In the genomic region with DNA sequence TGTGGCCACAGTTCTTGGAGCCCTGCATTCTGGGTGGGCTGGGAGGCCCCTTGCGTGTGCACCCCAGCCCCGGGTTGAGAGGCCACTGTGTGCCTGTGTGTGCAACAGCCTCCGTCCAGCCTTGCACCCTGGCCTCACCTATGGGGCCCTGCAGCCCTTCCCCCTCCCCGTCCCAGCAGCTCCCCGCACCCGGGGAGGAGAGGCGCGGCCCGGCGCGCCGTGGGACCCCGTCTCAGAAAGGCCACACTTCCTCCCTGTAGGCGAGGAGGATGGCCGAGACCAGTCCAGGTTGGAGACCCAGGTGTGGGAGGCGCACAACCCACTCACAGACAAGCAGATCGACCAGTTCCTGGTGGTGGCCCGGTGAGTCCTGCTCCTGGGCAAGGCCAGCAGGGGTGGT, we compare ENCODE assay signal across 21 cellular contexts. TPM values are rescaled to one million over a fixed set of nuclear protein-coding genes. Genes with fewer than 3 reads are reported as not detected.
A peak's percentile ranks its signal among the peaks of the same experiment; 100 is the strongest.
DNase-seq lines count a peak whose midpoint lies in the region; ATAC-seq, FAIRE-seq and TF ChIP-seq lines count a peak whose summit lies in the region.
"Had no signal": no experiment of that assay in that cellular context is flagged by ENCODE, and none has a peak within 500 bp of the region (broad histone marks: within the 10 kb centered on the region; RNA-seq: fewer than 3 reads in every experiment).

No MANE protein-coding gene starts in this region.

- no peak for TF ChIP-seq POLR2A in HCT116 (IDR thresholded peaks at IDR 0.05; ENCODE audit: borderline replicate concordance, extremely low read depth, insufficient read depth, insufficient read length)
- TF ChIP-seq POLR2A in K562 (conservative IDR thresholded peaks at IDR 0.05): no peak

- no peak for TF ChIP-seq CTCF in HCT116 (IDR thresholded peaks at IDR 0.05 in 2 of 3, conservative IDR thresholded peaks at IDR 0.05 in 1 of 3; ENCODE audit: borderline replicate concordance in 1 of 3, insufficient read depth in 1 of 3, low read depth in 2 of 3, low read length in 2 of 3)
- no peak for TF ChIP-seq CTCF in HEK293 (tag by site-specific recombination; IDR thresholded peaks at IDR 0.05)
- no peak for TF ChIP-seq CTCF in K562 (IDR thresholded peaks at IDR 0.05 in 2 of 3, conservative IDR thresholded peaks at IDR 0.05 in 1 of 3; ENCODE audit: insufficient read depth in 2 of 3, low read depth in 1 of 3, low read length in 3 of 3)

- intact Hi-C loops in right cardiac atrium (cut with DNase I) (no loop called here), left ventricle myocardium superior (cut with micrococcal nuclease) (no loop called here), HCT116 (cut with micrococcal nuclease) (no loop called here), K562 (cut with micrococcal nuclease) (no loop called here)

- no peak for TF ChIP-seq RAD21 in HCT116 (IDR thresholded peaks at IDR 0.05; ENCODE audit: low read depth)
- no peak for TF ChIP-seq RAD21 in K562 (CRISPR knock-in tag; conservative IDR thresholded peaks at IDR 0.05 in 1 of 2, IDR thresholded peaks at IDR 0.05 in 1 of 2)

- H3K4me3 ChIP-seq in right cardiac atrium (ENCODE audit: low read length): no peak overlapping the region
- H3K4me3 ChIP-seq in HCT116 (replicated peaks in 1 of 2; ENCODE audit: low read depth in 1 of 2, low read length in 2 of 2): no peak overlapping the region
- no peak overlapping the region for H3K4me3 ChIP-seq in HEK293 (ENCODE audit: low read depth, low read length)
- no peak overlapping the region for H3K4me3 ChIP-seq in K562
- H3K4me3 ChIP-seq: HAP-1 had no signal

- in situ Hi-C loops in K562 (cut with MboI): no loop called here

- H4K20me1 ChIP-seq in HCT116 (ENCODE audit: insufficient read depth) (no peaks in the 10 kb centered on the region), K562 (replicated peaks; ENCODE audit: control insufficient read depth, insufficient read depth, low read length) (no peaks in the 10 kb centered on the region)

- no peaks in the 10 kb centered on the region for H3K9me3 ChIP-seq in right cardiac atrium (ENCODE audit: control insufficient read depth, low read length)
- no peaks in the 10 kb centered on the region for H3K9me3 ChIP-seq in HCT116 (ENCODE audit: control insufficient read depth in 1 of 2, insufficient read depth in 1 of 2, low read depth in 1 of 2, low read length in 2 of 2)
- H3K9me3 ChIP-seq in HEK293 (ENCODE audit: control insufficient read depth, insufficient read depth, low read depth, low read length): no peaks in the 10 kb centered on the region
- no peaks in the 10 kb centered on the region for H3K9me3 ChIP-seq in K562 (replicated peaks; ENCODE audit: control insufficient read depth, insufficient read depth, low read depth, low read length)
- H3K9me3 ChIP-seq: HAP-1 had no signal

- no peak overlapping the region for H3K27ac ChIP-seq in right cardiac atrium (ENCODE audit: low read length)
- H3K27ac ChIP-seq in HCT116 (ENCODE audit: low read depth, low read length): no peak overlapping the region
- H3K27ac ChIP-seq in HEK293 (ENCODE audit: extremely low read depth, low read depth, low read length): no peak overlapping the region
- H3K27ac ChIP-seq in K562 (ENCODE audit: extremely low read depth, low read depth, low read length): no peak overlapping the region

- WGBS in right cardiac atrium: 90% methylated on average over 18 of the region's 18 CpGs
- 89% methylated on average over 14 of the region's 18 CpGs for WGBS in K562 (ENCODE audit: insufficient coverage, low coverage, missing lambda C conversion rate)

- no peaks in the 10 kb centered on the region for H3K9me1 ChIP-seq in K562 (ENCODE audit: control insufficient read depth, insufficient read depth, low read length)

- no peak for ATAC-seq in right cardiac atrium
- ATAC-seq in left ventricle myocardium superior: no peak
- ATAC-seq in HCT116: peak; percentile 20
- no peak; the same call in 2 of the 3 replicates for ATAC-seq in K562
- no peak for ATAC-seq in HG03460 (IDR thresholded peaks at IDR 0.05; ENCODE audit: unreplicated experiment)

- POLR2A ChIA-PET in HCT116 (lab: Charles Lee) (no interaction called here), HEK293 (lab: Yijun Ruan, JAX) (no interaction called here), K562 (lab: Yijun Ruan, JAX) (interaction anchor here (1.7 kb wide), 1 partner anchor 14 kb away, joined by 5 read pairs; no protein-coding TSS in a partner anchor)

- RAD21 ChIA-PET in HCT116 (lab: Charles Lee; ENCODE audit: low non-redundant PET in 1 of 2, low total read pairs in 2 of 2, uncharacterized antibody in 2 of 2, unreplicated experiment in 2 of 2): no interaction called here

- H3K4me1 ChIP-seq in right cardiac atrium (ENCODE audit: control insufficient read depth, insufficient read depth, low read length): no peaks in the 10 kb centered on the region
- H3K4me1 ChIP-seq in HCT116 (ENCODE audit: control insufficient read depth in 1 of 2, insufficient read depth in 2 of 2, low read length in 2 of 2): no peaks in the 10 kb centered on the region
- H3K4me1 ChIP-seq in HEK293 (ENCODE audit: control insufficient read depth, insufficient read depth, low read length): no peaks in the 10 kb centered on the region
- H3K4me1 ChIP-seq in K562 (replicated peaks in 1 of 2; ENCODE audit: control insufficient read depth in 2 of 2, insufficient read depth in 2 of 2, low read length in 2 of 2): peaks cover 0 to 5% of the 10 kb centered on the region in 2 experiments; a peak in 2 of 5 replicates
- H3K4me1 ChIP-seq: HAP-1 had no signal

- H3K4me2 ChIP-seq in HCT116 (ENCODE audit: low read length): no peak overlapping the region
- no peak overlapping the region for H3K4me2 ChIP-seq in K562 (ENCODE audit: insufficient read depth, low read length)

- BruUV-seq in HCT116 (replicated peaks; lab: Mats Ljungman, UMichigan): no TSS peak
- no TSS peak for BruUV-seq in K562 (replicated peaks; lab: Mats Ljungman, UMichigan)

- H3K27me3 ChIP-seq in right cardiac atrium (ENCODE audit: control insufficient read depth, insufficient read depth): no peaks in the 10 kb centered on the region
- H3K27me3 ChIP-seq in HCT116 (ENCODE audit: insufficient read depth, low read length): no peaks in the 10 kb centered on the region
- no peaks in the 10 kb centered on the region for H3K27me3 ChIP-seq in K562 (ENCODE audit: control insufficient read depth in 2 of 2, insufficient read depth in 2 of 2, low read length in 2 of 2)

- no peaks in the 10 kb centered on the region for H3K9me2 ChIP-seq in HCT116 (ENCODE audit: insufficient read depth)

- H3K79me2 ChIP-seq in HCT116 (ENCODE audit: insufficient read depth, low read length) (no peaks in the 10 kb centered on the region), K562 (ENCODE audit: control insufficient read depth, insufficient read depth, low read length) (no peaks in the 10 kb centered on the region)

- DNase-seq in right cardiac atrium (peak; percentile 13 to 48 (median 34)), left ventricle myocardium superior (no peak), HCT116 (ENCODE audit: low read depth, low spot score) (no peak), K562 (ENCODE audit: extremely low read depth in 1 of 4, low spot score in 3 of 4) (no peak), NCI-H187 (lab: John Stamatoyannopoulos, UW) (no peak)
- DNase-seq in activated T-cell treated with anti-CD3 and anti-CD28 coated beads, Interleukin-2, amount 50 U/mL, for 48 hours: no peak
- DNase-seq: C1 segment of cervical spinal cord; Calu3; CD4-positive, alpha-beta memory T cell; COR-L47; DMS53; DMS79 treated with DMSO at 0.1 percent for 48 hours; GF-D8; GOT3 had no signal

- no peak overlapping the region for H3K9ac ChIP-seq in HCT116 (ENCODE audit: low read length)
- no peak overlapping the region for H3K9ac ChIP-seq in K562 (ENCODE audit: insufficient read depth in 1 of 2, low read depth in 2 of 2, low read length in 2 of 2)

- CTCF ChIA-PET in HCT116 (lab: Charles Lee) (interaction anchor here (1.5 kb wide), 1 partner anchor 10 kb away, joined by 4 read pairs; no protein-coding TSS in a partner anchor), HEK293 (lab: Yijun Ruan, JAX) (interaction anchor here (1.0 to 1.7 kb wide), 2 partner anchors 23 to 32 kb away, joined by 5 to 7 read pairs; no protein-coding TSS in a partner anchor), K562 (lab: Yijun Ruan, JAX; ENCODE audit: low intra/inter-chr PET ratio) (no interaction called here)

- no peak for TF ChIP-seq EP300 in K562 (IDR thresholded peaks at IDR 0.05; ENCODE audit: low read length)

- H3K36me3 ChIP-seq in HCT116 (ENCODE audit: control insufficient read depth in 1 of 2, insufficient read depth in 2 of 2, low read length in 2 of 2) (peaks cover 5 to 9% of the 10 kb centered on the region in 2 experiments; a peak in 3 of 4 replicates), HEK293 (ENCODE audit: control insufficient read depth in 2 of 2, insufficient read depth in 1 of 2, low read length in 2 of 2) (peaks cover 7 to 76% of the 10 kb centered on the region in 2 experiments; a peak in 2 of 3 replicates), K562 (ENCODE audit: control insufficient read depth, insufficient read depth, low read length) (peaks cover 63% of the 10 kb centered on the region; the same call in 1 of the 3 replicates)

- H2AFZ ChIP-seq in HCT116 (ENCODE audit: low read depth, low read length, poor library complexity, severe bottlenecking): no peak overlapping the region
- H2AFZ ChIP-seq in K562 (ENCODE audit: low read depth, low read length): no peak overlapping the region

- no peak for FAIRE-seq in K562 (lab: Jason Lieb, UNC)
- FAIRE-seq: GM12892, H54 had no signal

RNA-seq across cellular contexts. Expression of gene CRIP2, which starts 16.6 kb away (rescaled TPM):
- total RNA-seq in right cardiac atrium (1,000 to 10,000 TPM; 1,091 to 1,370 (median 1,238) TPM), left ventricle myocardium superior (1,036 TPM), HCT116 (2021; ENCODE audit: unreplicated experiment) (31.1 TPM), K562 (2014; rRNA removed) (1.7 and 2.0 TPM in 2 replicates), K562 (2014; rRNA removed; fragmentation: Illumina TruSeq; extraction: Trizol) (not detected in 2 replicates), K562 (2015; rRNA removed; fragmentation: Illumina TruSeq; extraction: Trizol) (0.33 and 0.34 TPM in 2 replicates), K562 (2021) (1.2 and 1.7 TPM in 2 replicates)
- polyA plus RNA-seq in right cardiac atrium (1,790 TPM), K562 (2011; rRNA removed) (1.0 and 2.2 TPM in 2 replicates), K562 (2014; fragmentation: Illumina TruSeq; extraction: Trizol) (0.18 and 0.51 TPM in 2 replicates), K562 (2014; fragmentation: Nextera tagmentation; extraction: Ambion mirVana) (under 1 TPM; 0.25 to 0.27 TPM), K562 (2014; rRNA removed) (0.16 and 1.2 TPM in 2 replicates)
- 37.8 and 43.3 TPM in 2 replicates for polyA plus RNA-seq in HCT116 (2012)
- total RNA-seq in K562 (2011; cell fraction: chromatin; rRNA removed; ENCODE audit: low replicate concordance): 2.6 TPM in 1 of 2 replicates, not detected in the other
- total RNA-seq in K562 (2011; cell fraction: nucleolus; rRNA removed): 0.53 and 1.7 TPM in 2 replicates
- total RNA-seq in K562 (2011; cell fraction: nucleoplasm; rRNA removed): 1.2 and 1.5 TPM in 2 replicates
- polyA plus RNA-seq in K562 (2011; cell fraction: cytosol; rRNA removed): 4.4 and 9.0 TPM in 2 replicates
- polyA plus RNA-seq in K562 (2011; cell fraction: nucleus; rRNA removed): 4.8 and 11.0 TPM in 2 replicates
- 1.4 and 1.9 TPM in 2 replicates for polyA plus RNA-seq in K562 (2012)
- 0.39 TPM in 1 of 2 replicates, not detected in the other for polyA minus RNA-seq in K562 (2011; rRNA and poly(A)+ RNA removed)
- polyA minus RNA-seq in K562 (2011; cell fraction: cytosol; rRNA and poly(A)+ RNA removed): 1.2 and 2.0 TPM in 2 replicates
- 0.67 and 0.94 TPM in 2 replicates for polyA minus RNA-seq in K562 (2011; cell fraction: nucleus; rRNA and poly(A)+ RNA removed)

RNA-seq across cellular contexts. Expression of gene CRIP1, which starts 28.7 kb away (rescaled TPM):
- total RNA-seq in right cardiac atrium (100 to 1,000 TPM; 161 to 218 (median 192) TPM), left ventricle myocardium superior (59.4 TPM), HCT116 (2021; ENCODE audit: unreplicated experiment) (260 TPM), K562 (2014; rRNA removed) (not detected in 2 replicates), K562 (2014; rRNA removed; fragmentation: Illumina TruSeq; extraction: Trizol) (not detected in 2 replicates), K562 (2015; rRNA removed; fragmentation: Illumina TruSeq; extraction: Trizol) (not detected in 2 replicates), K562 (2021) (0.58 and 0.98 TPM in 2 replicates)
- polyA plus RNA-seq in right cardiac atrium (243 TPM), K562 (2011; rRNA removed) (0.14 and 0.23 TPM in 2 replicates), K562 (2014; fragmentation: Illumina TruSeq; extraction: Trizol) (not detected in 2 replicates), K562 (2014; fragmentation: Nextera tagmentation; extraction: Ambion mirVana) (not detected), K562 (2014; rRNA removed) (0.11 TPM in 1 of 2 replicates, not detected in the other)
- polyA plus RNA-seq in HCT116 (2012): 613 and 656 TPM in 2 replicates
- not detected in 2 replicates for total RNA-seq in K562 (2011; cell fraction: chromatin; rRNA removed; ENCODE audit: low replicate concordance)
- not detected in 2 replicates for total RNA-seq in K562 (2011; cell fraction: nucleolus; rRNA removed)
- total RNA-seq in K562 (2011; cell fraction: nucleoplasm; rRNA removed): 0.29 TPM in 1 of 2 replicates, not detected in the other
- 0.31 and 0.46 TPM in 2 replicates for polyA plus RNA-seq in K562 (2011; cell fraction: cytosol; rRNA removed)
- polyA plus RNA-seq in K562 (2011; cell fraction: nucleus; rRNA removed): 0.21 and 1.1 TPM in 2 replicates
- 0.72 TPM in 1 of 2 replicates, not detected in the other for polyA plus RNA-seq in K562 (2012)
- not detected in 2 replicates for polyA minus RNA-seq in K562 (2011; rRNA and poly(A)+ RNA removed)
- polyA minus RNA-seq in K562 (2011; cell fraction: cytosol; rRNA and poly(A)+ RNA removed): 3.2 and 9.9 TPM in 2 replicates
- polyA minus RNA-seq in K562 (2011; cell fraction: nucleus; rRNA and poly(A)+ RNA removed): 0.78 and 1.5 TPM in 2 replicates
- total RNA-seq: A172, G401 had no signal

RNA-seq across cellular contexts. Expression of gene TEDC1, which starts 33.0 kb away (rescaled TPM):
- total RNA-seq in right cardiac atrium (1 to 10 TPM; 5.2 to 6.9 (median 5.8) TPM), left ventricle myocardium superior (5.1 TPM), HCT116 (2021; ENCODE audit: unreplicated experiment) (40.4 TPM), K562 (2014; rRNA removed) (26.4 and 28.3 TPM in 2 replicates), K562 (2014; rRNA removed; fragmentation: Illumina TruSeq; extraction: Trizol) (0.64 and 0.84 TPM in 2 replicates), K562 (2015; rRNA removed; fragmentation: Illumina TruSeq; extraction: Trizol) (6.6 and 8.8 TPM in 2 replicates), K562 (2021) (20.1 and 25.7 TPM in 2 replicates)
- polyA plus RNA-seq in right cardiac atrium (6.5 TPM), K562 (2011; rRNA removed) (5.9 and 6.6 TPM in 2 replicates), K562 (2014; fragmentation: Illumina TruSeq; extraction: Trizol) (1.2 and 6.8 TPM in 2 replicates), K562 (2014; fragmentation: Nextera tagmentation; extraction: Ambion mirVana) (under 1 TPM; 0.21 to 0.25 TPM), K562 (2014; rRNA removed) (18.9 and 19.4 TPM in 2 replicates)
- 30.8 and 33.5 TPM in 2 replicates for polyA plus RNA-seq in HCT116 (2012)
- 5.0 and 22.4 TPM in 2 replicates for total RNA-seq in K562 (2011; cell fraction: chromatin; rRNA removed; ENCODE audit: low replicate concordance)
- total RNA-seq in K562 (2011; cell fraction: nucleolus; rRNA removed): 19.2 and 23.0 TPM in 2 replicates
- 7.6 and 10.1 TPM in 2 replicates for total RNA-seq in K562 (2011; cell fraction: nucleoplasm; rRNA removed)
- polyA plus RNA-seq in K562 (2011; cell fraction: cytosol; rRNA removed): 7.3 and 21.3 TPM in 2 replicates
- polyA plus RNA-seq in K562 (2011; cell fraction: nucleus; rRNA removed): 19.1 and 36.6 TPM in 2 replicates
- 12.3 and 15.1 TPM in 2 replicates for polyA plus RNA-seq in K562 (2012)
- polyA minus RNA-seq in K562 (2011; rRNA and poly(A)+ RNA removed): 0.99 and 1.6 TPM in 2 replicates
- 7.5 and 8.6 TPM in 2 replicates for polyA minus RNA-seq in K562 (2011; cell fraction: cytosol; rRNA and poly(A)+ RNA removed)
- 10.3 and 11.8 TPM in 2 replicates for polyA minus RNA-seq in K562 (2011; cell fraction: nucleus; rRNA and poly(A)+ RNA removed)

RNA-seq across cellular contexts. Expression of gene MTA1, which starts 38.4 kb away (rescaled TPM):
- 100 to 1,000 TPM; 121 to 179 (median 157) TPM for total RNA-seq in right cardiac atrium
- polyA plus RNA-seq in right cardiac atrium: 131 TPM
- total RNA-seq in left ventricle myocardium superior: 201 TPM
- total RNA-seq in HCT116 (2021; ENCODE audit: unreplicated experiment): 229 TPM
- polyA plus RNA-seq in HCT116 (2012): 132 and 135 TPM in 2 replicates
- 154 and 390 TPM in 2 replicates for total RNA-seq in K562 (2011; cell fraction: chromatin; rRNA removed; ENCODE audit: low replicate concordance)
- total RNA-seq in K562 (2011; cell fraction: nucleolus; rRNA removed): 257 and 271 TPM in 2 replicates
- total RNA-seq in K562 (2011; cell fraction: nucleoplasm; rRNA removed): 138 and 156 TPM in 2 replicates
- 48.1 and 61.0 TPM in 2 replicates for total RNA-seq in K562 (2014; rRNA removed)
- 11.6 and 12.2 TPM in 2 replicates for total RNA-seq in K562 (2014; rRNA removed; fragmentation: Illumina TruSeq; extraction: Trizol)
- 32.3 and 33.4 TPM in 2 replicates for total RNA-seq in K562 (2015; rRNA removed; fragmentation: Illumina TruSeq; extraction: Trizol)
- total RNA-seq in K562 (2021): 107 and 118 TPM in 2 replicates
- 47.7 and 58.6 TPM in 2 replicates for polyA plus RNA-seq in K562 (2011; rRNA removed)
- 31.6 and 47.1 TPM in 2 replicates for polyA plus RNA-seq in K562 (2011; cell fraction: cytosol; rRNA removed)
- 383 and 622 TPM in 2 replicates for polyA plus RNA-seq in K562 (2011; cell fraction: nucleus; rRNA removed)
- polyA plus RNA-seq in K562 (2012): 74.0 and 91.7 TPM in 2 replicates
- polyA plus RNA-seq in K562 (2014; fragmentation: Illumina TruSeq; extraction: Trizol): 29.5 and 45.4 TPM in 2 replicates
- under 1 TPM; 0.13 to 0.14 TPM for polyA plus RNA-seq in K562 (2014; fragmentation: Nextera tagmentation; extraction: Ambion mirVana)
- polyA plus RNA-seq in K562 (2014; rRNA removed): 90.0 and 103 TPM in 2 replicates
- 13.9 and 22.6 TPM in 2 replicates for polyA minus RNA-seq in K562 (2011; rRNA and poly(A)+ RNA removed)
- 69.0 and 80.6 TPM in 2 replicates for polyA minus RNA-seq in K562 (2011; cell fraction: cytosol; rRNA and poly(A)+ RNA removed)
- polyA minus RNA-seq in K562 (2011; cell fraction: nucleus; rRNA and poly(A)+ RNA removed): 102 and 104 TPM in 2 replicates

RNA-seq across cellular contexts. Expression of gene TEX22, which starts 59.7 kb away (rescaled TPM):
- total RNA-seq in right cardiac atrium: 1 to 10 TPM in 2 of 4 donors, under 1 TPM in 2; 0.46 to 1.9 (median 1.00) TPM
- polyA plus RNA-seq in right cardiac atrium: 0.05 TPM
- total RNA-seq in left ventricle myocardium superior: 1.6 TPM
- total RNA-seq in HCT116 (2021; ENCODE audit: unreplicated experiment): 3.8 TPM
- 0.05 and 0.15 TPM in 2 replicates for polyA plus RNA-seq in HCT116 (2012)
- 2.3 and 5.1 TPM in 2 replicates for total RNA-seq in K562 (2011; cell fraction: chromatin; rRNA removed; ENCODE audit: low replicate concordance)
- 2.6 and 3.8 TPM in 2 replicates for total RNA-seq in K562 (2011; cell fraction: nucleolus; rRNA removed)
- 1.9 and 2.6 TPM in 2 replicates for total RNA-seq in K562 (2011; cell fraction: nucleoplasm; rRNA removed)
- total RNA-seq in K562 (2014; rRNA removed): 0.04 and 0.05 TPM in 2 replicates
- 0.06 and 0.55 TPM in 2 replicates for total RNA-seq in K562 (2014; rRNA removed; fragmentation: Illumina TruSeq; extraction: Trizol)
- total RNA-seq in K562 (2015; rRNA removed; fragmentation: Illumina TruSeq; extraction: Trizol): 0.14 and 0.45 TPM in 2 replicates
- total RNA-seq in K562 (2021): 1.0 and 1.7 TPM in 2 replicates
- 0.31 and 0.50 TPM in 2 replicates for polyA plus RNA-seq in K562 (2011; rRNA removed)
- 0.22 and 0.66 TPM in 2 replicates for polyA plus RNA-seq in K562 (2011; cell fraction: cytosol; rRNA removed)
- polyA plus RNA-seq in K562 (2011; cell fraction: nucleus; rRNA removed): 3.7 and 7.3 TPM in 2 replicates
- polyA plus RNA-seq in K562 (2012): 0.14 and 0.36 TPM in 2 replicates
- 0.04 and 0.14 TPM in 2 replicates for polyA plus RNA-seq in K562 (2014; fragmentation: Illumina TruSeq; extraction: Trizol)
- polyA plus RNA-seq in K562 (2014; fragmentation: Nextera tagmentation; extraction: Ambion mirVana): not detected
- 0.18 and 0.23 TPM in 2 replicates for polyA plus RNA-seq in K562 (2014; rRNA removed)
- polyA minus RNA-seq in K562 (2011; rRNA and poly(A)+ RNA removed): 0.11 and 0.12 TPM in 2 replicates
- not detected in 2 replicates for polyA minus RNA-seq in K562 (2011; cell fraction: cytosol; rRNA and poly(A)+ RNA removed)
- 0.56 and 0.94 TPM in 2 replicates for polyA minus RNA-seq in K562 (2011; cell fraction: nucleus; rRNA and poly(A)+ RNA removed)
- total RNA-seq: A172 had no signal
- polyA plus RNA-seq: CD4-positive, alpha-beta memory T cell had no signal

Comparison
In these comparisons a context has a peak if more than half of its experiments do, and no peak if none do; other contexts are left out.
1. DNase-seq: peak in right cardiac atrium (3 of 3); none in left ventricle myocardium superior (single experiment), HCT116 (single experiment), K562 (0 of 4), activated T-cell treated with anti-CD3 and anti-CD28 coated beads, Interleukin-2, amount 50 U/mL, for 48 hours (0 of 2) and NCI-H187 (0 of 2).
2. RNA of gene CRIP2, which starts 16.6 kb away (total RNA-seq): 1,091 to 1,370 TPM in right cardiac atrium and 1,036 TPM in left ventricle myocardium superior (single experiment); 31.1 TPM in HCT116 (single experiment) and 0.33 to 2.6 TPM in K562; every median in the first group is over 10 times any median in the second.
3. RNA of gene CRIP1, which starts 28.7 kb away (total RNA-seq): 260 TPM in HCT116 (single experiment), 161 to 218 TPM in right cardiac atrium and 59.4 TPM in left ventricle myocardium superior (single experiment); 0.29 to 0.98 TPM in K562; every median in the first group is over 10 times any median in the second.